In genomic region chr14:92568621-92569479, GRCh38 we compare ENCODE assay signal across 8 cellular contexts. TPM values are rescaled to one million over a fixed set of nuclear protein-coding genes. Genes with fewer than 3 reads are reported as not detected.
DNase-seq lines count a peak whose midpoint lies in the region; ATAC-seq and TF ChIP-seq lines count a peak whose summit lies in the region.

No MANE protein-coding gene starts in this region.

- peak; percentile 66 for ATAC-seq in HG02981 (IDR thresholded peaks at IDR 0.05; ENCODE audit: unreplicated experiment)
- ATAC-seq in activated naive CD4-positive, alpha-beta T cell treated with anti-CD3 and anti-CD28 coated beads, Interleukin-2, amount 50 U/mL, for 72 hours = peak; percentile 74 to 87

- no peaks in the 10 kb centered on the region for H3K27me3 ChIP-seq in transverse colon

- WGBS in transverse colon (ENCODE audit: low coverage in 1 of 2), 2 donors = 61 to 70% methylated on average over 2 to 16 of the region's 16 CpGs

- TF ChIP-seq EP300 in transverse colon (IDR thresholded peaks at IDR 0.05; ENCODE audit: low read depth) = no peak

- H3K27ac Mint-ChIP-seq in activated naive CD4-positive, alpha-beta T cell treated with anti-CD3 and anti-CD28 coated beads, Interleukin-2, amount 50 U/mL, for 24 hours = peak overlapping the region; percentile 92
- peak overlapping the region; percentile 11 to 32 for H3K27ac Mint-ChIP-seq in activated naive CD4-positive, alpha-beta T cell treated with anti-CD3 and anti-CD28 coated beads, Interleukin-2, amount 50 U/mL, for 72 hours

- no peaks in the 10 kb centered on the region for H3K27me3 Mint-ChIP-seq in activated naive CD4-positive, alpha-beta T cell treated with anti-CD3 and anti-CD28 coated beads, Interleukin-2, amount 50 U/mL, for 24 hours

- TF ChIP-seq POLR2A in transverse colon (IDR thresholded peaks at IDR 0.05) = no peak

- H3K9me3 Mint-ChIP-seq in activated naive CD4-positive, alpha-beta T cell treated with anti-CD3 and anti-CD28 coated beads, Interleukin-2, amount 50 U/mL, for 24 hours = no peaks in the 10 kb centered on the region
- H3K9me3 Mint-ChIP-seq in activated naive CD4-positive, alpha-beta T cell treated with anti-CD3 and anti-CD28 coated beads, Interleukin-2, amount 50 U/mL, for 72 hours = peaks cover 7 to 11% of the 10 kb centered on the region in 2 donors

- H3K4me1 ChIP-seq in transverse colon = peaks cover 30 to 46% (median 39%) of the 10 kb centered on the region in 4 donors

- intact Hi-C loops in transverse colon (cut with DNase I; ENCODE audit: low total_unique reads) = no loop called here

- H3K9me3 ChIP-seq in transverse colon = no peaks in the 10 kb centered on the region

- no peak for TF ChIP-seq CTCF in transverse colon (IDR thresholded peaks at IDR 0.05)

- H3K36me3 ChIP-seq in transverse colon = no peaks in the 10 kb centered on the region

- peak overlapping the region; percentile 74 to 82 (median 78) for H3K27ac ChIP-seq in transverse colon

- peaks cover 13% of the 10 kb centered on the region for H3K36me3 Mint-ChIP-seq in activated naive CD4-positive, alpha-beta T cell treated with anti-CD3 and anti-CD28 coated beads, Interleukin-2, amount 50 U/mL, for 24 hours
- peaks cover 15 to 39% of the 10 kb centered on the region in 2 donors for H3K36me3 Mint-ChIP-seq in activated naive CD4-positive, alpha-beta T cell treated with anti-CD3 and anti-CD28 coated beads, Interleukin-2, amount 50 U/mL, for 72 hours

- in situ Hi-C loops in transverse colon (cut with MboI; ENCODE audit: low pct_ligation_motif_present in 1 of 4, low pct_unique_long_range_greater_than_20kb in 1 of 4, low sequenced_read_pairs in 3 of 4) = no loop called here
- in situ Hi-C loops in G401 (cut with HindIII; ENCODE audit: low sequenced_read_pairs) = no loop called here

- peaks cover 35% of the 10 kb centered on the region for H3K4me1 Mint-ChIP-seq in activated naive CD4-positive, alpha-beta T cell treated with anti-CD3 and anti-CD28 coated beads, Interleukin-2, amount 50 U/mL, for 24 hours

- no peak for DNase-seq in activated naive CD4-positive, alpha-beta T cell treated with Interleukin-2 at 50 U/mL for 16 hours
- no peak for DNase-seq in activated naive CD4-positive, alpha-beta T cell treated with anti-CD3 and anti-CD28 coated beads, Interleukin-2, amount 50 U/mL, for 72 hours (ENCODE audit: low spot score in 2 of 2)
- no peak for DNase-seq in transverse colon
- no peak for DNase-seq in G401 (ENCODE audit: low spot score)
- DNase-seq in Ammon's horn (ENCODE audit: low spot score) = no peak
- DNase-seq in GDM1 (lab: John Stamatoyannopoulos, UW) = no peak

- no peak overlapping the region for H3K4me3 ChIP-seq in transverse colon

- H3K4me3 Mint-ChIP-seq in activated naive CD4-positive, alpha-beta T cell treated with anti-CD3 and anti-CD28 coated beads, Interleukin-2, amount 50 U/mL, for 24 hours = peak overlapping the region; percentile 62

RNA-seq across cellular contexts. Expression of gene RIN3, which starts 55.3 kb away (rescaled TPM):
- total RNA-seq in activated naive CD4-positive, alpha-beta T cell treated with anti-CD3 and anti-CD28 coated beads, Interleukin-2, amount 50 U/mL, for 72 hours = 10 to 100 TPM; 21.1 to 27.9 TPM
- total RNA-seq in transverse colon = 10 to 100 TPM; 16.2 to 24.3 (median 20.7) TPM
- total RNA-seq in G401 (2014; rRNA removed; shearing (Covaris generic)) = 0.18 and 0.85 TPM in 2 replicates
